21 cellular contexts compared by ENCODE assay signal in the genomic region with DNA sequence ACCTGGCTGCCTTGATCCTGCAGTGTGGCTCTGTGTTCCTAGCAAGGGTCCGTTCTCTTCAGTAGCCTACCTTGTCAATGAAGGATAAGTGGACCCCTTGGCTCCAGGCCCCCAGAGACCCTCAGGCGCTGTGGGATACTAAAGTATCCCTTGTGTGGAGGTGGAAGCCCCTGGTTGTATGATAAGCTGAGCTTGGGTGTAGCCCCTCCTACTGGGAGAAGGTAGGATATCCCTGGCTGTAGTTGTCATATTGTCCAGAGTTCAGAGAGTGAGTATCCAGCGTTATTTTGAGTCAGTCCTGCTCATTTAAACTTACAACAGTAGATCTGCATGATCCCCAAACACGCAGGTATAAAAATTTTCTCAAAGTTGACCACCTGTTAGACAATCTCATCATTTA.
"Had no signal": no experiment of that assay in that cellular context is flagged by ENCODE, and none has a peak within 500 bp of the region (broad histone marks: within the 10 kb centered on the region; RNA-seq: fewer than 3 reads in every experiment).

No MANE protein-coding gene starts in this region.

- H3K9me3 ChIP-seq: neutrophil, spleen, tibial nerve, upper lobe of right lung, vagina had no signal

- H3K4me1 Mint-ChIP-seq: naive B cell; nephron progenitor cell; stimulated activated memory B cell treated with anti-CD40 and anti-IgM and Interleukin-4, amounts not matched to agents 10 μg/mL and 1 μg/mL and 100 μg/mL, for 72 hours had no signal

- ATAC-seq: left colon; left ventricle myocardium superior; sciatic nerve; stimulated activated memory B cell treated with anti-CD40 and anti-IgM and Interleukin-4, amounts not matched to agents 10 μg/mL and 1 μg/mL and 100 μg/mL, for 72 hours; upper lobe of right lung had no signal

- H3K4me3 Mint-ChIP-seq: naive B cell; nephron progenitor cell; stimulated activated memory B cell treated with anti-CD40 and anti-IgM and Interleukin-4, amounts not matched to agents 10 μg/mL and 1 μg/mL and 100 μg/mL, for 72 hours; stimulated activated naive CD8-positive, alpha-beta T cell treated with anti-CD3 and anti-CD28 coated beads, Interleukin-15, Interleukin-2, amounts not matched to agents 100 ng/mL and 50 ng/mL, for 24 hours had no signal

- H3K4me3 ChIP-seq: hepatocyte, lung, spleen, tibial nerve, upper lobe of right lung, vagina had no signal

- H3K27me3 Mint-ChIP-seq: naive B cell; stimulated activated memory B cell treated with anti-CD40 and anti-IgM and Interleukin-4, amounts not matched to agents 10 μg/mL and 1 μg/mL and 100 μg/mL, for 72 hours; stimulated activated naive CD8-positive, alpha-beta T cell treated with anti-CD3 and anti-CD28 coated beads, Interleukin-15, Interleukin-2, amounts not matched to agents 100 ng/mL and 50 ng/mL, for 24 hours had no signal

- H3K36me3 ChIP-seq: neutrophil, spleen, tibial nerve, upper lobe of right lung, vagina had no signal

- H3K36me3 Mint-ChIP-seq: naive B cell; stimulated activated memory B cell treated with anti-CD40 and anti-IgM and Interleukin-4, amounts not matched to agents 10 μg/mL and 1 μg/mL and 100 μg/mL, for 72 hours had no signal

- H3K4me1 ChIP-seq: spleen, tibial nerve, upper lobe of right lung, vagina had no signal

- DNase-seq: effector CD4-positive, alpha-beta T cell; foreskin melanocyte; head of caudate nucleus; left colon; left ventricle myocardium superior; mesenchymal stem cell; naive B cell; nephron progenitor cell; spleen; stimulated activated CD4-positive, alpha-beta T cell treated with anti-CD3 and anti-CD28 coated beads, Interleukin-15, amount 100 ng/mL, for 24 hours; stimulated activated CD4-positive, alpha-beta T cell treated with anti-CD3 and anti-CD28 coated beads, Interleukin-1b, Interleukin-23, amount 100 ng/mL, for 48 hours; stimulated activated CD4-positive, alpha-beta T cell treated with anti-CD3 and anti-CD28 coated beads, Interleukin-4, amount 100 ng/mL, for 24 hours; upper lobe of right lung had no signal

- H3K9me3 Mint-ChIP-seq: stimulated activated memory B cell treated with anti-CD40 and anti-IgM and Interleukin-4, amounts not matched to agents 10 μg/mL and 1 μg/mL and 100 μg/mL, for 72 hours; stimulated activated naive CD8-positive, alpha-beta T cell treated with anti-CD3 and anti-CD28 coated beads, Interleukin-15, Interleukin-2, amounts not matched to agents 100 ng/mL and 50 ng/mL, for 24 hours had no signal

- H3K27me3 ChIP-seq: hepatocyte, neutrophil, spleen, tibial nerve, upper lobe of right lung, vagina had no signal

- H3K27ac ChIP-seq: hepatocyte, neutrophil, spleen, tibial nerve, upper lobe of right lung, vagina had no signal

- H3K27ac Mint-ChIP-seq: naive B cell; nephron progenitor cell; stimulated activated memory B cell treated with anti-CD40 and anti-IgM and Interleukin-4, amounts not matched to agents 10 μg/mL and 1 μg/mL and 100 μg/mL, for 72 hours; stimulated activated naive CD8-positive, alpha-beta T cell treated with anti-CD3 and anti-CD28 coated beads, Interleukin-15, Interleukin-2, amounts not matched to agents 100 ng/mL and 50 ng/mL, for 24 hours had no signal
